In genomic region chr11:910044-910588, GRCh38 we compare ENCODE assay signal across 8 cellular contexts. TPM values are rescaled to one million over a fixed set of nuclear protein-coding genes. Genes with fewer than 3 reads are reported as not detected.
DNase-seq lines count a peak whose midpoint lies in the region; ATAC-seq and TF ChIP-seq lines count a peak whose summit lies in the region.

No MANE protein-coding gene starts in this region.

- H3K4me1 ChIP-seq in right atrium auricular region = peaks cover 0 to 20% of the 10 kb centered on the region in 2 donors

- H3K4me3 ChIP-seq in right atrium auricular region = peak overlapping the region; percentile 88 to 94

- no peaks in the 10 kb centered on the region for H3K9me3 ChIP-seq in right atrium auricular region

- H3K27ac ChIP-seq in right atrium auricular region = peak overlapping the region; percentile 92 to 95

- no peaks in the 10 kb centered on the region for H3K36me3 ChIP-seq in right atrium auricular region

- no peaks in the 10 kb centered on the region for H3K27me3 ChIP-seq in right atrium auricular region

- ATAC-seq in GM18498 (IDR thresholded peaks at IDR 0.05; ENCODE audit: unreplicated experiment) (peak; percentile 12), HG03196 (IDR thresholded peaks at IDR 0.05; ENCODE audit: unreplicated experiment) (peak; percentile 7)

- DNase-seq in activated CD8-positive, alpha-beta memory T cell treated with anti-CD3 and anti-CD28 coated beads for 4 hours (ENCODE audit: low read depth in 2 of 2) = peak; percentile 30 to 58
- DNase-seq in right atrium auricular region (ENCODE audit: low spot score) (no peak), NCI-H1092 treated with DMSO at 0.1 percent for 48 hours (lab: John Stamatoyannopoulos, UW) (no peak), NCI-H345 (lab: John Stamatoyannopoulos, UW) (no peak)
- DNase-seq in stimulated activated CD8-positive, alpha-beta memory T cell treated with anti-CD3 and anti-CD28 coated beads, Interleukin-15, amount 100 ng/mL, for 4 hours (ENCODE audit: low read depth in 2 of 2) = peak; percentile 60 to 63
- no peak for DNase-seq in effector CD8-positive, alpha-beta T cell (lab: John Stamatoyannopoulos, UW)

- no peak for TF ChIP-seq CTCF in right atrium auricular region (IDR thresholded peaks at IDR 0.05)

RNA-seq across cellular contexts. Expression of gene CHID1, which starts 0.5 kb away (rescaled TPM):
- total RNA-seq in right atrium auricular region = 10 to 100 TPM; 46.9 to 78.7 TPM

RNA-seq across cellular contexts. Expression of gene AP2A2, which starts 15.6 kb away (rescaled TPM):
- total RNA-seq in right atrium auricular region = 10 to 100 TPM; 28.8 to 41.7 TPM

Comparison
In these comparisons a context has a peak if more than half of its experiments do, and no peak if none do; other contexts are left out.
1. DNase-seq: peak in activated CD8-positive, alpha-beta memory T cell treated with anti-CD3 and anti-CD28 coated beads for 4 hours (2 of 2) and stimulated activated CD8-positive, alpha-beta memory T cell treated with anti-CD3 and anti-CD28 coated beads, Interleukin-15, amount 100 ng/mL, for 4 hours (2 of 2); none in right atrium auricular region (single experiment), effector CD8-positive, alpha-beta T cell (single experiment), NCI-H1092 treated with DMSO at 0.1 percent for 48 hours (single experiment) and NCI-H345 (single experiment).